19 cellular contexts compared by ENCODE assay signal in the genomic region with DNA sequence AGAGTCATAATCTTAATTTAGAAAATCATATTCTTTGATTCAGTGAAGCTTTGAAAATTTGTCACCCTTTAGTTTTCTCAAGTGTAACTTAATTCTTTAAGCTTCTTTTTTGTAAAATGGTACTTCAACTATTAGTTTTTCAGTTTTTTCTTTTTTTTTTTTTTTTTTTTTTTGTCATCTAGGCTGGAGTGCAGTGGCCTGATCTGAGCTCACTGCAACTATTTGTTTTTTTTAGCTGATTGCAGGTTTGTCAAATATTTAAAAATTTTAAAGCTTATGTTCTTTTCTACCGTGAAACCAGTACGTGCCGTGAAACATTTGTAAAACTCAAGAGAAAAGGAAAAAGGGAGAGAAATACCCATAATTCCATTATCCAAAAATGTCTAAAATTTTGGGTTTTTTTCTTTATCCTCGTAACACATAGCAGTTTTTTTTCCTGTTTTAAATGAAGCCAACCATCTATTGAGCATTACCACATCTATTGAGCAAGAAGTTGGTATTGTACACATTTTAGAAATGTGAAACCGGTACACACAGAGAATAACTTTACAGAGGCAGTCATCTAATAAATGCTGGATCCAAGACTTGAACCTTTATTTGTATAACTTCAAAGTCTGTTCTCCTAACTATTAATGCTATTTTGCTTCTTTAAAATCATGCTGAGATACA.
"Had no signal": no experiment of that assay in that cellular context is flagged by ENCODE, and none has a peak within 500 bp of the region (broad histone marks: within the 10 kb centered on the region; RNA-seq: fewer than 3 reads in every experiment).

No MANE protein-coding gene starts in this region.

- H3K4me1 ChIP-seq: body of pancreas, left lung, tibial nerve had no signal

- H3K9me3 ChIP-seq: body of pancreas, left lung, tibial nerve had no signal

- DNase-seq: activated CD4-positive, alpha-beta T cell treated with anti-CD3 and anti-CD28 coated beads, Interleukin-2, amount 10 ng/mL, durations not matched to agents 24 days and 14 days; activated CD4-positive, CD25-positive, alpha-beta regulatory T cell; activated CD8-positive, alpha-beta T cell treated with anti-CD3 and anti-CD28 coated beads for 36 hours; activated naive CD4-positive, alpha-beta T cell; activated naive CD8-positive, alpha-beta T cell treated with anti-CD3 and anti-CD28 coated beads for 36 hours; activated T-cell treated with anti-CD3 and anti-CD28 coated beads, Interleukin-2, amount 50 U/mL, for 1 hour; body of pancreas; erythroblast; hippocampal formation; kidney; left lung; occipital lobe; stimulated activated CD4-positive, alpha-beta T cell treated with anti-CD3 and anti-CD28 coated beads, Interleukin-2, amount 100 ng/mL, for 24 hours; stimulated activated naive CD4-positive, alpha-beta T cell treated with Interleukin-2 at 50 U/mL for 16 hours; T-cell had no signal

- FAIRE-seq: colon, kidney, urothelium cell line had no signal

- H3K27ac ChIP-seq: body of pancreas, left lung, tibial nerve had no signal

- H3K4me3 ChIP-seq: body of pancreas, left lung, tibial nerve had no signal

- ATAC-seq: activated CD8-positive, alpha-beta T cell treated with anti-CD3 and anti-CD28 coated beads for 36 hours; activated T-helper 17 cell treated with anti-CD3 and anti-CD28 coated beads, Interleukin-2, amount 50 U/mL, for 72 hours; body of pancreas; left lung; T-cell had no signal
